3 cellular contexts compared by ENCODE assay signal in genomic region chr9:107275530-107275929, GRCh38.
TF ChIP-seq lines count a peak whose summit lies in the region.

No MANE protein-coding gene starts in this region.

TF ChIP-seq in SK-N-SH, 30 proteins besides CTCF, POLR2A, EP300 and RAD21:
- TF ChIP-seq RXRA (IDR thresholded peaks at IDR 0.05; ENCODE audit: borderline replicate concordance, low read depth) (no peak), RFX5 (IDR thresholded peaks at IDR 0.05; ENCODE audit: low read length) (no peak), FOXM1 (IDR thresholded peaks at IDR 0.05; ENCODE audit: low read depth) (no peak), YY1 (IDR thresholded peaks at IDR 0.05; ENCODE audit: low read depth) (no peak), EZH2phosphoT487 (IDR thresholded peaks at IDR 0.05; ENCODE audit: borderline replicate concordance, low read depth) (no peak), ELF1 (IDR thresholded peaks at IDR 0.05) (no peak), RCOR1 (IDR thresholded peaks at IDR 0.05; ENCODE audit: low read length) (no peak), MAX (IDR thresholded peaks at IDR 0.05; ENCODE audit: low read depth) (no peak), NRF1 (IDR thresholded peaks at IDR 0.05; ENCODE audit: low read depth, low read length) (no peak), ZBTB33 (IDR thresholded peaks at IDR 0.05; ENCODE audit: borderline replicate concordance, low read depth) (no peak), POLR2AphosphoS5 (IDR thresholded peaks at IDR 0.05; ENCODE audit: low read depth, low read length) (no peak), SIN3A (IDR thresholded peaks at IDR 0.05; ENCODE audit: borderline replicate concordance, low read depth, low read length) (no peak), TEAD4 (IDR thresholded peaks at IDR 0.05; ENCODE audit: borderline replicate concordance, insufficient read depth) (no peak), MEF2A (IDR thresholded peaks at IDR 0.05; ENCODE audit: borderline replicate concordance, low read depth) (no peak), GATA2 (CRISPR knock-in tag; IDR thresholded peaks at IDR 0.05) (no peak), SMC3 (IDR thresholded peaks at IDR 0.05; ENCODE audit: low read depth, low read length) (no peak)

TF ChIP-seq in SK-N-SH treated with all-trans-retinoic acid at 6 μM for 48 hours, 23 proteins besides CTCF, POLR2A, EP300 and RAD21:
- TF ChIP-seq SNAI2 (CRISPR knock-in tag; IDR thresholded peaks at IDR 0.05) (no peak), CSRNP3 (CRISPR knock-in tag; IDR thresholded peaks at IDR 0.05) (no peak), GLIS3 (CRISPR knock-in tag; IDR thresholded peaks at IDR 0.05) (no peak), CSDC2 (CRISPR knock-in tag; IDR thresholded peaks at IDR 0.05) (no peak), ZNF8 (CRISPR knock-in tag; IDR thresholded peaks at IDR 0.05) (no peak), ZNF565 (CRISPR knock-in tag; conservative IDR thresholded peaks at IDR 0.05; ENCODE audit: low read depth) (no peak), TOX (CRISPR knock-in tag; IDR thresholded peaks at IDR 0.05; ENCODE audit: borderline replicate concordance) (no peak), ZC3H10 (CRISPR knock-in tag; IDR thresholded peaks at IDR 0.05) (no peak), ZFP30 (CRISPR knock-in tag; IDR thresholded peaks at IDR 0.05) (no peak), ZFP3 (CRISPR knock-in tag; IDR thresholded peaks at IDR 0.05) (no peak), BACH2 (CRISPR knock-in tag; IDR thresholded peaks at IDR 0.05; ENCODE audit: borderline replicate concordance) (no peak), ZNF70 (CRISPR knock-in tag; IDR thresholded peaks at IDR 0.05) (no peak), CREB5 (CRISPR knock-in tag; IDR thresholded peaks at IDR 0.05; ENCODE audit: low read depth) (no peak), ESRRG (CRISPR knock-in tag; IDR thresholded peaks at IDR 0.05) (no peak), RARB (CRISPR knock-in tag; IDR thresholded peaks at IDR 0.05) (no peak)
TF ChIP-seq in SK-N-SH treated with all-trans-retinoic acid at 6 μM for 48 hours: peak in this region for 0.

TF ChIP-seq in H1, 55 proteins besides CTCF, POLR2A, EP300 and RAD21:
- TF ChIP-seq NANOG (IDR thresholded peaks at IDR 0.05; ENCODE audit: insufficient read depth, low read depth, low read length, poor library complexity, severe bottlenecking), result no peak
- TF ChIP-seq EGR1 (IDR thresholded peaks at IDR 0.05; ENCODE audit: borderline replicate concordance, low read depth, low read length), result no peak
- TF ChIP-seq SP2 (IDR thresholded peaks at IDR 0.05; ENCODE audit: low read length), result no peak
- no peak for TF ChIP-seq KDM4A (IDR thresholded peaks at IDR 0.05; ENCODE audit: low read depth, low read length, severe bottlenecking)
- no peak for TF ChIP-seq TBP (IDR thresholded peaks at IDR 0.05; ENCODE audit: low read depth, low read length)
- no peak for TF ChIP-seq CHD1 (IDR thresholded peaks at IDR 0.05; ENCODE audit: low read depth, low read length)
- TF ChIP-seq NRF1 (IDR thresholded peaks at IDR 0.05; ENCODE audit: low read depth, low read length), result no peak
- TF ChIP-seq TCF12 (IDR thresholded peaks at IDR 0.05; ENCODE audit: low read depth, low read length), result no peak
- TF ChIP-seq CBX8 (IDR thresholded peaks at IDR 0.05; ENCODE audit: borderline replicate concordance, low read depth, low read length), result no peak
- no peak for TF ChIP-seq TAF1 (IDR thresholded peaks at IDR 0.05; ENCODE audit: low read depth, low read length)
- no peak for TF ChIP-seq BACH1 (IDR thresholded peaks at IDR 0.05; ENCODE audit: low read length)
- TF ChIP-seq SP1 (IDR thresholded peaks at IDR 0.05; ENCODE audit: low read depth, low read length), result no peak
- no peak for TF ChIP-seq CREB1 (IDR thresholded peaks at IDR 0.05)
- TF ChIP-seq KDM1A (IDR thresholded peaks at IDR 0.05; ENCODE audit: borderline replicate concordance, low read length), result no peak
- TF ChIP-seq GABPA (IDR thresholded peaks at IDR 0.05; ENCODE audit: borderline replicate concordance, insufficient read depth, low read length), result no peak
- TF ChIP-seq CHD7 (IDR thresholded peaks at IDR 0.05; ENCODE audit: insufficient replicate concordance, low read length), result no peak
- TF ChIP-seq SIRT6 (IDR thresholded peaks at IDR 0.05; ENCODE audit: low read length), result no peak
- TF ChIP-seq HDAC6 (IDR thresholded peaks at IDR 0.05; ENCODE audit: low read depth, low read length), result no peak
